ENCODE assay signal across 8 cellular contexts in genomic region chr17:53032861-53033271, GRCh38.
DNase-seq lines count a peak whose midpoint lies in the region; ATAC-seq and TF ChIP-seq lines count a peak whose summit lies in the region.

No MANE protein-coding gene starts in this region.

- peaks cover 6% of the 10 kb centered on the region for H3K4me1 ChIP-seq in body of pancreas

- no peaks in the 10 kb centered on the region for H3F3A ChIP-seq in neural cell (ENCODE audit: insufficient read depth, low read length, poor library complexity, severe bottlenecking)

- no peak overlapping the region for H2AFZ ChIP-seq in neural cell (ENCODE audit: low read depth, low read length)

- no peak overlapping the region for H3K27ac ChIP-seq in body of pancreas
- H3K27ac ChIP-seq in neural cell (ENCODE audit: low read length): no peak overlapping the region

- DNase-seq in GM12865 (ENCODE audit: low read depth) (peak; percentile 0), NCI-H2081 (lab: John Stamatoyannopoulos, UW) (peak; percentile 76 to 91), body of pancreas (peak; percentile 36 to 65 (median 54)), inferior parietal cortex (ENCODE audit: extremely low spot score) (no peak), 8988T (no peak), ureter (ENCODE audit: low spot score) (no peak)

- H3K36me3 ChIP-seq in body of pancreas (replicated peaks in 1 of 2; ENCODE audit: insufficient read depth in 1 of 2, low read depth in 2 of 2) (no peaks in the 10 kb centered on the region), neural cell (ENCODE audit: insufficient read depth, low read length) (no peaks in the 10 kb centered on the region)

- H3K9me3 ChIP-seq in body of pancreas: no peaks in the 10 kb centered on the region
- H3K9me3 ChIP-seq in neural cell (ENCODE audit: low read length): no peaks in the 10 kb centered on the region

- TF ChIP-seq POLR2A in body of pancreas (IDR thresholded peaks at IDR 0.05): no peak

- intact Hi-C loops in body of pancreas (cut with DNase I): no loop called here

- ATAC-seq in body of pancreas: no peak
- no peak for ATAC-seq in HG03571 (IDR thresholded peaks at IDR 0.05; ENCODE audit: unreplicated experiment)

- H3K27me3 ChIP-seq in body of pancreas (no peaks in the 10 kb centered on the region), neural cell (ENCODE audit: insufficient read depth, low read depth, low read length) (no peaks in the 10 kb centered on the region)

- no peak for TF ChIP-seq EP300 in neural cell (conservative IDR thresholded peaks at IDR 0.05; ENCODE audit: poor library complexity, severe bottlenecking)

- H3K4me3 ChIP-seq in GM12865 (ENCODE audit: low read depth, low read length) (no peak overlapping the region), body of pancreas (no peak overlapping the region), neural cell (ENCODE audit: low read length) (no peak overlapping the region)

- no peak overlapping the region for H3K9ac ChIP-seq in neural cell (ENCODE audit: low read length)

- H3K9me2 ChIP-seq in neural cell (ENCODE audit: insufficient read depth, low read length): no peaks in the 10 kb centered on the region

- 15 to 29% methylated on average over 3 of the region's 3 CpGs for WGBS in body of pancreas, 2 donors

- no peaks in the 10 kb centered on the region for H4K20me1 ChIP-seq in neural cell (ENCODE audit: insufficient read depth)

- no peaks in the 10 kb centered on the region for H3K79me2 ChIP-seq in neural cell (replicated peaks; ENCODE audit: insufficient read depth, low read length)

- peak; percentile 67 for TF ChIP-seq RAD21 in neural cell (conservative IDR thresholded peaks at IDR 0.05)

- no peak for TF ChIP-seq CTCF in GM12865 (IDR thresholded peaks at IDR 0.05; ENCODE audit: insufficient read depth, low read depth, low read length, missing control alignments)
- peak in 6 of 7 experiments; percentile 36 to 87 (median 64) for TF ChIP-seq CTCF in body of pancreas (IDR thresholded peaks at IDR 0.05)
- peak; percentile 46 for TF ChIP-seq CTCF in neural cell (IDR thresholded peaks at IDR 0.05; ENCODE audit: poor library complexity, severe bottlenecking)

- no peak overlapping the region for H3K4me2 ChIP-seq in neural cell (ENCODE audit: low read length)

TF ChIP-seq in neural cell, 6 proteins besides CTCF, POLR2A, EP300 and RAD21:
- no peak for TF ChIP-seq MXI1 (conservative IDR thresholded peaks at IDR 0.05; ENCODE audit: poor library complexity, severe bottlenecking)
- TF ChIP-seq REST (IDR thresholded peaks at IDR 0.05; ENCODE audit: borderline replicate concordance): no peak
- TF ChIP-seq SMC3 (conservative IDR thresholded peaks at IDR 0.05; ENCODE audit: poor library complexity): peak; percentile 69
- TF ChIP-seq TAF1 (IDR thresholded peaks at IDR 0.05; ENCODE audit: low read depth): no peak

Comparison
In these comparisons a context has a peak if more than half of its experiments do, and no peak if none do; other contexts are left out.
1. DNase-seq: peak in GM12865 (single experiment), NCI-H2081 (2 of 2) and body of pancreas (4 of 4); none in inferior parietal cortex (single experiment), 8988T (single experiment) and ureter (single experiment).